1 cellular context compared by ENCODE assay signal in genomic region chr14:32252030-32252670, GRCh38.
TF ChIP-seq lines count a peak whose summit lies in the region.

No MANE protein-coding gene starts in this region.

TF ChIP-seq in HepG2, 621 proteins besides CTCF, POLR2A, EP300 and RAD21 (continued from another document and continues in another):
- TF ChIP-seq SRSF9 (IDR thresholded peaks at IDR 0.05; ENCODE audit: borderline replicate concordance, insufficient read depth, low read depth, low read length, poor library complexity, severe bottlenecking) (no peak), MATR3 (CRISPR knock-in tag; IDR thresholded peaks at IDR 0.05) (no peak), KDM5A (IDR thresholded peaks at IDR 0.05; ENCODE audit: borderline replicate concordance, low read length) (no peak), UBTF (CRISPR knock-in tag; IDR thresholded peaks at IDR 0.05) (no peak), NCOA2 (CRISPR knock-in tag; IDR thresholded peaks at IDR 0.05) (no peak; the same call in 1 of the 2 replicates), PHF8 (CRISPR knock-in tag; IDR thresholded peaks at IDR 0.05) (peak; percentile 43; the same call in 1 of the 2 replicates), ZNF646 (CRISPR knock-in tag; IDR thresholded peaks at IDR 0.05) (no peak), KDM4B (CRISPR knock-in tag; IDR thresholded peaks at IDR 0.05) (no peak), ZNF33A (CRISPR knock-in tag; IDR thresholded peaks at IDR 0.05; ENCODE audit: borderline replicate concordance) (no peak), ZNF264 (CRISPR knock-in tag; IDR thresholded peaks at IDR 0.05) (no peak), SP4 (CRISPR knock-in tag; IDR thresholded peaks at IDR 0.05) (no peak), JUNB (CRISPR knock-in tag; IDR thresholded peaks at IDR 0.05; ENCODE audit: borderline replicate concordance) (peak; percentile 31; the same call in 1 of the 2 replicates), ZBTB3 (CRISPR knock-in tag; IDR thresholded peaks at IDR 0.05; ENCODE audit: borderline replicate concordance, low read depth) (no peak), MIER2 (CRISPR knock-in tag; IDR thresholded peaks at IDR 0.05) (peak; percentile 67; the same call in 1 of the 2 replicates), ZNF557 (CRISPR knock-in tag; IDR thresholded peaks at IDR 0.05) (no peak), DPF2 (CRISPR knock-in tag; IDR thresholded peaks at IDR 0.05; ENCODE audit: borderline replicate concordance, low read depth) (no peak), ZUFSP (CRISPR knock-in tag; IDR thresholded peaks at IDR 0.05; ENCODE audit: borderline replicate concordance) (no peak), PBX2 (CRISPR knock-in tag; IDR thresholded peaks at IDR 0.05) (no peak), TCF7L2 (IDR thresholded peaks at IDR 0.05; ENCODE audit: low read depth, low read length) (no peak), SOX6 (IDR thresholded peaks at IDR 0.05) (no peak), SOX6 (CRISPR knock-in tag; IDR thresholded peaks at IDR 0.05) (peak; percentile 49; the same call in 1 of the 2 replicates), ZBTB40 (IDR thresholded peaks at IDR 0.05) (no peak), ZBTB40 (CRISPR knock-in tag; IDR thresholded peaks at IDR 0.05) (no peak), STAG1 (CRISPR knock-in tag; IDR thresholded peaks at IDR 0.05) (peak; percentile 100), PHF21A (CRISPR knock-in tag; IDR thresholded peaks at IDR 0.05) (peak; percentile 20; the same call in 1 of the 2 replicates), ARID3A (IDR thresholded peaks at IDR 0.05; ENCODE audit: low read depth, low read length) (peak; percentile 87), RBM22 (optimal IDR thresholded peaks at IDR 0.05; ENCODE audit: low read length) (no peak), DNMT3B (CRISPR knock-in tag; conservative IDR thresholded peaks at IDR 0.05) (0 out of 2 replicates have a peak, but pooled peaks have one; percentile 67), SMARCE1 (IDR thresholded peaks at IDR 0.05; ENCODE audit: borderline replicate concordance) (no peak), YEATS4 (CRISPR knock-in tag; IDR thresholded peaks at IDR 0.05; ENCODE audit: borderline replicate concordance) (no peak), TAF1 (CRISPR knock-in tag; IDR thresholded peaks at IDR 0.05) (no peak)
